In genomic region chr11:67558084-67558772, GRCh38 we compare ENCODE assay signal across 12 cellular contexts. TPM values are rescaled to one million over a fixed set of nuclear protein-coding genes. Genes with fewer than 3 reads are reported as not detected.
DNase-seq lines count a peak whose midpoint lies in the region; ATAC-seq and TF ChIP-seq lines count a peak whose summit lies in the region.
"Had no signal": no experiment of that assay in that cellular context is flagged by ENCODE, and none has a peak within 500 bp of the region (broad histone marks: within the 10 kb centered on the region; RNA-seq: fewer than 3 reads in every experiment).

No MANE protein-coding gene starts in this region.

- H3K9me3 ChIP-seq in psoas muscle (no peaks in the 10 kb centered on the region), BE2C (no peaks in the 10 kb centered on the region; the same call in 1 of the 2 replicates)

- H3K36me3 ChIP-seq in psoas muscle (ENCODE audit: insufficient read depth in 1 of 2, low read depth in 1 of 2) (no peaks in the 10 kb centered on the region), BE2C (no peaks in the 10 kb centered on the region)
- H3K36me3 ChIP-seq: WERI-Rb-1 had no signal

- DNase-seq in GM10266 (ENCODE audit: extremely low spot score) = peak; percentile 55
- DNase-seq in LoVo (ENCODE audit: low spot score) = peak; percentile 24
- peak; percentile 78 for DNase-seq in left ventricle myocardium superior
- no peak for DNase-seq in psoas muscle
- DNase-seq in NCI-H1694 treated with DMSO at 0.1 percent for 48 hours (lab: John Stamatoyannopoulos, UW) = no peak
- DNase-seq in occipital lobe (lab: John Stamatoyannopoulos, UW) = no peak
- DNase-seq in BE2C = no peak
- DNase-seq: CD4-positive, CD25-positive, alpha-beta regulatory T cell; WERI-Rb-1 had no signal

- TF ChIP-seq CTCF in GM10266 (IDR thresholded peaks at IDR 0.05; ENCODE audit: control insufficient read depth, insufficient read depth, low read depth, missing control alignments) (no peak), psoas muscle (IDR thresholded peaks at IDR 0.05) (no peak), BE2C (IDR thresholded peaks at IDR 0.05; ENCODE audit: low read depth, low read length) (no peak)

- H3K27ac ChIP-seq in psoas muscle = no peak overlapping the region
- H3K27ac ChIP-seq: WERI-Rb-1 had no signal

- H3K27me3 ChIP-seq in psoas muscle (ENCODE audit: insufficient read depth in 3 of 3, low read length in 2 of 3) (no peaks in the 10 kb centered on the region), BE2C (no peaks in the 10 kb centered on the region)

- peak; percentile 94 for ATAC-seq in left ventricle myocardium superior
- ATAC-seq in psoas muscle = peak in 3 of 4 donors; percentile 48 to 80 (median 61)
- no peak for ATAC-seq in HG02870 (IDR thresholded peaks at IDR 0.05; ENCODE audit: unreplicated experiment)

- peak overlapping the region; percentile 31 for H3K4me3 ChIP-seq in psoas muscle
- H3K4me3 ChIP-seq in BE2C (ENCODE audit: low read depth, low read length) = no peak overlapping the region

- 43 to 55% (median 51%) methylated on average over 19 of the region's 19 CpGs for WGBS in psoas muscle, 3 donors

- intact Hi-C loops in left ventricle myocardium superior (cut with micrococcal nuclease) (no loop called here), psoas muscle (cut with DNase I) (no loop called here)

- H3K4me1 ChIP-seq in psoas muscle = peaks cover 12% of the 10 kb centered on the region
- H3K4me1 ChIP-seq in BE2C = no peaks in the 10 kb centered on the region

RNA-seq across cellular contexts. Expression of gene GSTP1, which starts 25.4 kb away (rescaled TPM):
- total RNA-seq in left ventricle myocardium superior = 360 TPM
- 100 to 1,000 TPM; 224 to 364 (median 274) TPM for total RNA-seq in psoas muscle
- polyA plus RNA-seq in psoas muscle = 100 to 1,000 TPM; 279 to 410 (median 383) TPM
- total RNA-seq in occipital lobe = 200 TPM
- 1,067 TPM for polyA plus RNA-seq in BE2C (2012; ENCODE audit: insufficient read depth, insufficient read length, low read depth)

RNA-seq across cellular contexts. Expression of gene CABP2, which starts 35.0 kb away (rescaled TPM):
- total RNA-seq in left ventricle myocardium superior (not detected), psoas muscle (not detected), occipital lobe (not detected)
- not detected for polyA plus RNA-seq in psoas muscle
- polyA plus RNA-seq in BE2C (2012; ENCODE audit: insufficient read depth, insufficient read length, low read depth) = not detected
- total RNA-seq: activated T-helper 2 cell treated with anti-CD3 and anti-CD28 coated beads, Interferon-gamma antibody, Interleukin-2, Interleukin-4, amounts not matched to agents 10 μg/mL and 5 μg/mL and 100 μg/mL, durations not matched to agents 14 hours and 24 hours and 36 hours; CD4-positive, CD25-positive, alpha-beta regulatory T cell; pulmonary artery endothelial cell had no signal
- polyA plus RNA-seq: CD4-positive, CD25-positive, alpha-beta regulatory T cell had no signal

RNA-seq across cellular contexts. Expression of gene NDUFV1, which starts 48.5 kb away (rescaled TPM):
- total RNA-seq in left ventricle myocardium superior (768 TPM), psoas muscle (100 to 1,000 TPM; 250 to 413 (median 364) TPM), occipital lobe (129 TPM)
- polyA plus RNA-seq in psoas muscle = 100 to 1,000 TPM; 248 to 340 (median 287) TPM
- 1,032 TPM for polyA plus RNA-seq in BE2C (2012; ENCODE audit: insufficient read depth, insufficient read length, low read depth)

RNA-seq across cellular contexts. Expression of gene CDK2AP2, which starts 50.3 kb away (rescaled TPM):
- total RNA-seq in left ventricle myocardium superior (55.0 TPM), psoas muscle (10 to 100 TPM; 16.3 to 18.5 (median 18.1) TPM), occipital lobe (4.7 TPM)
- polyA plus RNA-seq in psoas muscle = 10 to 100 TPM; 31.9 to 72.3 (median 48.0) TPM
- 88.6 TPM for polyA plus RNA-seq in BE2C (2012; ENCODE audit: insufficient read depth, insufficient read length, low read depth)

RNA-seq across cellular contexts. Expression of gene PITPNM1, which starts 53.1 kb away (rescaled TPM):
- total RNA-seq in left ventricle myocardium superior = 45.5 TPM
- 10 to 100 TPM in 2 of 4 donors, 1 to 10 TPM in 2; 6.7 to 16.1 (median 9.6) TPM for total RNA-seq in psoas muscle
- 10 to 100 TPM in 1 of 3 donors, 1 to 10 TPM in 2; 2.3 to 11.3 (median 5.1) TPM for polyA plus RNA-seq in psoas muscle
- total RNA-seq in occipital lobe = 34.0 TPM
- polyA plus RNA-seq in BE2C (2012; ENCODE audit: insufficient read depth, insufficient read length, low read depth) = 39.4 TPM

Comparison
In these comparisons a context has a peak if more than half of its experiments do, and no peak if none do; other contexts are left out.
1. DNase-seq: peak in GM10266 (single experiment), LoVo (single experiment) and left ventricle myocardium superior (single experiment); none in psoas muscle (0 of 2), NCI-H1694 treated with DMSO at 0.1 percent for 48 hours (single experiment), occipital lobe (single experiment) and BE2C (single experiment).